1 cellular context compared by ENCODE assay signal in genomic region chr6:44133003-44133931, GRCh38.
TF ChIP-seq lines count a peak whose summit lies in the region.

No MANE protein-coding gene starts in this region.

TF ChIP-seq in GM12878, 131 proteins besides CTCF, POLR2A, EP300 and RAD21:
- TF ChIP-seq WRNIP1 (IDR thresholded peaks at IDR 0.05; ENCODE audit: borderline replicate concordance, low read depth, low read length) (no peak), HCFC1 (IDR thresholded peaks at IDR 0.05; ENCODE audit: low read length) (peak; percentile 74), SIX5 (IDR thresholded peaks at IDR 0.05; ENCODE audit: low read depth, low read length, severe bottlenecking) (peak; percentile 74), IKZF1 (conservative IDR thresholded peaks at IDR 0.05) (peak; percentile 41; the same call in 1 of the 2 replicates)
TF ChIP-seq in GM12878: peak in this region for 3.
